Comparison of ENCODE assay signal across 9 cellular contexts in genomic region chr7:74255461-74255860, GRCh38. TPM values are rescaled to one million over a fixed set of nuclear protein-coding genes. Genes with fewer than 3 reads are reported as not detected.
DNase-seq lines count a peak whose midpoint lies in the region; ATAC-seq and TF ChIP-seq lines count a peak whose summit lies in the region.
"Not testable (repeated sequence)": the region's sequence is repeated elsewhere in the genome, so short reads cannot be mapped to it uniquely, and the experiment has no call there.
"Had no signal": no experiment of that assay in that cellular context is flagged by ENCODE, and none has a peak within 500 bp of the region (broad histone marks: within the 10 kb centered on the region; RNA-seq: fewer than 3 reads in every experiment).

No MANE protein-coding gene starts in this region.

- peak overlapping the region; percentile 93 for H3K4me3 Mint-ChIP-seq in CD8-positive, alpha-beta T cell
- peak overlapping the region; percentile 92 for H3K4me3 Mint-ChIP-seq in activated naive CD8-positive, alpha-beta T cell
- H3K4me3 Mint-ChIP-seq in effector memory CD8-positive, alpha-beta T cell, result peak overlapping the region; percentile 93 to 94
- H3K4me3 Mint-ChIP-seq in neural crest cell, result peak overlapping the region; percentile 94

- WGBS in SK-N-SH (ENCODE audit: low lambda C conversion rate), result 81% methylated on average over 6 of the region's 6 CpGs

- peaks cover 25% of the 10 kb centered on the region for H3K4me1 Mint-ChIP-seq in CD8-positive, alpha-beta T cell (ENCODE audit: low read depth)
- H3K4me1 Mint-ChIP-seq in activated naive CD8-positive, alpha-beta T cell (ENCODE audit: low read depth), result peaks cover 14% of the 10 kb centered on the region
- H3K4me1 Mint-ChIP-seq in effector memory CD8-positive, alpha-beta T cell (ENCODE audit: low read depth in 2 of 2), result peaks cover 17 to 24% of the 10 kb centered on the region in 2 donors
- H3K4me1 Mint-ChIP-seq in neural crest cell, result peaks cover 28% of the 10 kb centered on the region

- POLR2A ChIA-PET in CD8-positive, alpha-beta T cell (lab: Charles Lee), result interaction anchor here (1.6 kb wide), 1 partner anchor 33 kb away, joined by 3 read pairs; the partner anchor contains the start of gene CLIP2
- POLR2A ChIA-PET in SK-N-SH (lab: Yijun Ruan, JAX), result interaction anchor here (1.6 kb wide), 1 partner anchor 34 kb away, joined by 7 read pairs; the partner anchor contains the start of gene CLIP2

- intact Hi-C loops in CD8-positive, alpha-beta T cell (cut with DNase I, micrococcal nuclease), result loop anchor here (2.0 to 10.0 kb wide), 3 partner anchors 51 to 403 kb away; partner anchors contain the start of gene LIMK1 (in 1 of the 2)

- H3F3A ChIP-seq in SK-N-SH (replicated peaks; ENCODE audit: insufficient read depth), result peaks cover 18% of the 10 kb centered on the region

- H3K36me3 Mint-ChIP-seq in CD8-positive, alpha-beta T cell, result peaks cover 16% of the 10 kb centered on the region
- H3K36me3 Mint-ChIP-seq in activated naive CD8-positive, alpha-beta T cell; neural crest cell (ENCODE audit: low read depth): not testable (repeated sequence)
- peaks cover 27% of the 10 kb centered on the region for H3K36me3 Mint-ChIP-seq in effector memory CD8-positive, alpha-beta T cell (ENCODE audit: insufficient read depth)

- TF ChIP-seq CTCF in CD8-positive, alpha-beta T cell (IDR thresholded peaks at IDR 0.05); SK-N-SH (IDR thresholded peaks at IDR 0.05); neural crest cell (conservative IDR thresholded peaks at IDR 0.05): not testable (repeated sequence)

- not testable (repeated sequence) for H3K9me2 ChIP-seq in SK-N-SH

- peaks cover 36% of the 10 kb centered on the region for H3K79me2 ChIP-seq in SK-N-SH (ENCODE audit: insufficient read depth)

- not testable (repeated sequence) for TF ChIP-seq RAD21 in SK-N-SH (IDR thresholded peaks at IDR 0.05; ENCODE audit: low read length)

- H3K4me2 ChIP-seq in SK-N-SH, result peak overlapping the region; percentile 92

- not testable (repeated sequence) for DNase-seq in CD8-positive, alpha-beta T cell; SK-N-SH; effector memory CD8-positive, alpha-beta T cell; neural crest cell (ENCODE audit: low read depth, low spot score)

- peak overlapping the region; percentile 52 for H3K27ac Mint-ChIP-seq in CD8-positive, alpha-beta T cell
- not testable (repeated sequence) for H3K27ac Mint-ChIP-seq in activated naive CD8-positive, alpha-beta T cell; neural crest cell (ENCODE audit: unreplicated experiment)
- peak overlapping the region; percentile 66 to 95 for H3K27ac Mint-ChIP-seq in effector memory CD8-positive, alpha-beta T cell

- ATAC-seq in CD8-positive, alpha-beta T cell; effector memory CD8-positive, alpha-beta T cell (replicated peaks): not testable (repeated sequence)

- H3K27me3 Mint-ChIP-seq in CD8-positive, alpha-beta T cell (ENCODE audit: low read depth); activated naive CD8-positive, alpha-beta T cell; effector memory CD8-positive, alpha-beta T cell; neural crest cell (ENCODE audit: low read depth): not testable (repeated sequence)

- not testable (repeated sequence) for H3K9ac ChIP-seq in HUES6 (ENCODE audit: low read length); iPS-20b (ENCODE audit: low read depth, low read length); stomach smooth muscle (ENCODE audit: low read length in 2 of 2)
- H3K9ac ChIP-seq in SK-N-SH, result peak overlapping the region; percentile 91; the same call in 1 of the 2 replicates

- not testable (repeated sequence) for H3K9me3 Mint-ChIP-seq in CD8-positive, alpha-beta T cell; activated naive CD8-positive, alpha-beta T cell (ENCODE audit: low read depth); effector memory CD8-positive, alpha-beta T cell; neural crest cell

- H3K36me3 ChIP-seq in CD8-positive, alpha-beta T cell (ENCODE audit: insufficient read depth, low read length); stomach smooth muscle (ENCODE audit: control insufficient read depth in 2 of 2, insufficient read depth in 2 of 2, low read length in 2 of 2): not testable (repeated sequence)
- H3K36me3 ChIP-seq in HUES6 (ENCODE audit: control insufficient read depth, insufficient read depth, low read length) (peaks cover 17% of the 10 kb centered on the region), SK-N-SH (replicated peaks in 1 of 2; ENCODE audit: control insufficient read depth in 1 of 2, insufficient read depth in 2 of 2, low read length in 1 of 2) (peaks cover 0 to 13% of the 10 kb centered on the region in 2 experiments), iPS-20b (ENCODE audit: insufficient read depth, low read depth, low read length) (peaks cover 14% of the 10 kb centered on the region)

- not testable (repeated sequence) for H3K27me3 ChIP-seq in CD8-positive, alpha-beta T cell (ENCODE audit: insufficient read depth, low read length); HUES6 (ENCODE audit: control insufficient read depth, insufficient read depth, low read length); SK-N-SH (ENCODE audit: insufficient read depth); iPS-20b (ENCODE audit: insufficient read depth, low read length); stomach smooth muscle (ENCODE audit: control insufficient read depth in 1 of 2, insufficient read depth in 2 of 2, low read length in 2 of 2)

- CTCF ChIA-PET in CD8-positive, alpha-beta T cell (lab: Charles Lee); SK-N-SH (lab: Yijun Ruan, JAX): not testable (repeated sequence)

- H3K4me1 ChIP-seq in CD8-positive, alpha-beta T cell (ENCODE audit: insufficient read depth, low read length), result peaks cover 17% of the 10 kb centered on the region
- H3K4me1 ChIP-seq in HUES6 (ENCODE audit: control insufficient read depth, insufficient read depth, low read length); SK-N-SH (ENCODE audit: control insufficient read depth in 1 of 2, insufficient read depth in 2 of 2, low read depth in 1 of 2, low read length in 1 of 2); iPS-20b (ENCODE audit: insufficient read depth, low read length): not testable (repeated sequence)
- peaks cover 15% of the 10 kb centered on the region for H3K4me1 ChIP-seq in stomach smooth muscle (ENCODE audit: control insufficient read depth, insufficient read depth, low read length)

- TF ChIP-seq EP300 in SK-N-SH (IDR thresholded peaks at IDR 0.05; ENCODE audit: borderline replicate concordance in 1 of 2, low read depth in 1 of 2, low read length in 1 of 2), result not testable (repeated sequence)

- not testable (repeated sequence) for H3K9me3 ChIP-seq in CD8-positive, alpha-beta T cell (ENCODE audit: low read length); HUES6 (ENCODE audit: control insufficient read depth, insufficient read depth, low read depth, low read length); SK-N-SH; iPS-20b (ENCODE audit: insufficient read depth, low read depth, low read length); stomach smooth muscle (ENCODE audit: control insufficient read depth in 2 of 2, low read length in 2 of 2)

- H2AFZ ChIP-seq in SK-N-SH (ENCODE audit: low read depth), result peak overlapping the region; percentile 70; the same call in 1 of the 2 replicates

- H4K20me1 ChIP-seq in SK-N-SH (ENCODE audit: insufficient read depth), result not testable (repeated sequence)

- H3K27ac ChIP-seq in CD8-positive, alpha-beta T cell (ENCODE audit: low read depth, low read length); HUES6 (ENCODE audit: low read depth, low read length); iPS-20b (ENCODE audit: low read length): not testable (repeated sequence)
- H3K27ac ChIP-seq in SK-N-SH (ENCODE audit: low read depth in 2 of 2, low read length in 1 of 2) (peak overlapping the region in 1 of 2 experiments; percentile 96; a peak in 2 of 4 replicates), stomach smooth muscle (ENCODE audit: low read length) (peak overlapping the region; percentile 94)

- H3K4me3 ChIP-seq in CD8-positive, alpha-beta T cell (ENCODE audit: low read depth, low read length), result peak overlapping the region; percentile 99
- H3K4me3 ChIP-seq in HUES6 (ENCODE audit: low read depth, low read length) (peak overlapping the region; percentile 95), SK-N-SH (ENCODE audit: low read depth in 2 of 2, low read length in 1 of 2) (peak overlapping the region; percentile 65 to 82), iPS-20b (ENCODE audit: low read length) (peak overlapping the region; percentile 96; the same call in 1 of the 2 replicates), stomach smooth muscle (ENCODE audit: low read length in 2 of 2) (peak overlapping the region; percentile 84 to 95)

RNA-seq across cellular contexts. Expression of gene RFC2, which starts 1.3 kb away (rescaled TPM):
- total RNA-seq in CD8-positive, alpha-beta T cell, result 10 to 100 TPM in 1 of 2 experiments, 1 to 10 TPM in 1; 8.8 to 10.7 TPM
- polyA plus RNA-seq in SK-N-SH (2012; rRNA removed), result 31.2 and 36.1 TPM in 2 replicates
- 28.8 and 34.3 TPM in 2 replicates for polyA plus RNA-seq in SK-N-SH (2012; cell fraction: cytosol; rRNA removed)
- polyA plus RNA-seq in SK-N-SH (2012; cell fraction: nucleus; rRNA removed), result 14.6 and 17.1 TPM in 2 replicates
- 77.0 and 80.4 TPM in 2 replicates for total RNA-seq in neural crest cell

RNA-seq across cellular contexts. Expression of gene CLIP2, which starts 33.7 kb away (rescaled TPM):
- total RNA-seq in CD8-positive, alpha-beta T cell, result 1 to 10 TPM; 2.1 to 2.7 TPM
- 9.6 and 14.3 TPM in 2 replicates for polyA plus RNA-seq in SK-N-SH (2012; rRNA removed)
- 8.6 and 11.9 TPM in 2 replicates for polyA plus RNA-seq in SK-N-SH (2012; cell fraction: cytosol; rRNA removed)
- polyA plus RNA-seq in SK-N-SH (2012; cell fraction: nucleus; rRNA removed), result 19.0 and 26.1 TPM in 2 replicates
- total RNA-seq in neural crest cell, result 24.0 and 26.5 TPM in 2 replicates

RNA-seq across cellular contexts. Expression of gene LAT2, which starts 45.7 kb away (rescaled TPM):
- total RNA-seq in CD8-positive, alpha-beta T cell, result 1 to 10 TPM; 1.3 to 1.4 TPM
- 2.4 and 2.5 TPM in 2 replicates for polyA plus RNA-seq in SK-N-SH (2012; rRNA removed)
- polyA plus RNA-seq in SK-N-SH (2012; cell fraction: cytosol; rRNA removed), result 1.2 and 2.4 TPM in 2 replicates
- 4.7 and 5.1 TPM in 2 replicates for polyA plus RNA-seq in SK-N-SH (2012; cell fraction: nucleus; rRNA removed)
- 0.82 and 1.1 TPM in 2 replicates for total RNA-seq in neural crest cell
- total RNA-seq: G401 had no signal
